In genomic region chr3:7874116-7874515, GRCh38 we compare ENCODE assay signal across 21 cellular contexts.
DNase-seq lines count a peak whose midpoint lies in the region; ATAC-seq and TF ChIP-seq lines count a peak whose summit lies in the region.
"Had no signal": no experiment of that assay in that cellular context is flagged by ENCODE, and none has a peak within 500 bp of the region (broad histone marks: within the 10 kb centered on the region; RNA-seq: fewer than 3 reads in every experiment).

No MANE protein-coding gene starts in this region.

- H3K4me1 ChIP-seq in A673 (ENCODE audit: insufficient read depth, low read length, poor library complexity, severe bottlenecking) (peaks cover 33% of the 10 kb centered on the region), RWPE2 (ENCODE audit: insufficient read depth, poor library complexity, severe bottlenecking) (peaks cover 8% of the 10 kb centered on the region)
- H3K4me1 ChIP-seq: A549, HAP-1, SJSA1 had no signal

- POLR2A ChIA-PET in A673 (lab: Charles Lee; ENCODE audit: low non-redundant PET) = no interaction called here

- DNase-seq in A673 (ENCODE audit: low spot score) (peak; percentile 19), RWPE2 (ENCODE audit: low spot score) (no peak), dermis blood vessel endothelial cell (peak; percentile 29), iris pigment epithelial cell (ENCODE audit: low read depth) (peak; percentile 8), T-helper 9 cell (no peak), DMS 273 treated with DMSO at 0.1 percent for 48 hours (lab: John Stamatoyannopoulos, UW) (no peak)
- DNase-seq in NK-92 treated with Interleukin-12 subunit alpha and Interleukin-12 subunit beta, amount 100 ng/mL, for 24 hours (lab: John Stamatoyannopoulos, UW) = no peak
- DNase-seq: COR-L47, DMS53, KBM-7, MV-4-11, NCI-H1417, NCI-H187 treated with DMSO at 0.1 percent for 48 hours, NCI-H446, OCI-M1 had no signal

- BruUV-seq in A673 (replicated peaks; lab: Mats Ljungman, UMichigan) = no TSS peak

- CTCF ChIA-PET in A673 (lab: Charles Lee) = no interaction called here

- H3K36me3 ChIP-seq in A673 (ENCODE audit: insufficient read depth, low read length, poor library complexity, severe bottlenecking) = no peaks in the 10 kb centered on the region
- no peaks in the 10 kb centered on the region for H3K36me3 ChIP-seq in RWPE2 (ENCODE audit: low read depth)
- H3K36me3 ChIP-seq: HAP-1, SJSA1 had no signal

- TF ChIP-seq CTCF in A673 (conservative IDR thresholded peaks at IDR 0.05; ENCODE audit: low read depth, low read length) (no peak), RWPE2 (IDR thresholded peaks at IDR 0.05; ENCODE audit: poor library complexity, severe bottlenecking) (no peak)

- intact Hi-C loops in A673 (cut with micrococcal nuclease; ENCODE audit: unreplicated experiment) = loop anchor here (10.0 kb wide), 1 partner anchor 431 kb away; no protein-coding TSS in a partner anchor

- H3K27me3 ChIP-seq in A673 (replicated peaks; ENCODE audit: insufficient read depth, low read depth, low read length, poor library complexity) (peaks cover 16% of the 10 kb centered on the region), RWPE2 (ENCODE audit: insufficient read depth, poor library complexity, severe bottlenecking) (no peaks in the 10 kb centered on the region)
- H3K27me3 ChIP-seq: SJSA1 had no signal

- peak; percentile 31; the same call in 1 of the 3 replicates for ATAC-seq in RWPE2 (ENCODE audit: low read depth)
- ATAC-seq in GM21786 (IDR thresholded peaks at IDR 0.05; ENCODE audit: unreplicated experiment) = no peak
- ATAC-seq: A549 had no signal

- H3K4me3 ChIP-seq in A673 (ENCODE audit: low read depth, low read length, poor library complexity, severe bottlenecking) (no peak overlapping the region), RWPE2 (ENCODE audit: severe bottlenecking) (no peak overlapping the region)
- H3K4me3 ChIP-seq: A549, HAP-1, SJSA1 had no signal

- H3K9me3 ChIP-seq in A673 (ENCODE audit: low read depth, low read length, poor library complexity, severe bottlenecking) (no peaks in the 10 kb centered on the region), RWPE2 (ENCODE audit: severe bottlenecking) (no peaks in the 10 kb centered on the region)
- H3K9me3 ChIP-seq: A549, HAP-1, SJSA1 had no signal

- H3K27ac ChIP-seq in A673 (ENCODE audit: low read depth, low read length, poor library complexity, severe bottlenecking) (no peak overlapping the region), RWPE2 (ENCODE audit: poor library complexity, severe bottlenecking) (no peak overlapping the region)
- H3K27ac ChIP-seq: A549, C4-2B, RWPE1, SJSA1 had no signal

Comparison
In these comparisons a context has a peak if more than half of its experiments do, and no peak if none do; other contexts are left out.
1. DNase-seq: peak in A673 (single experiment), dermis blood vessel endothelial cell (single experiment) and iris pigment epithelial cell (single experiment); none in RWPE2 (single experiment), NK-92 treated with Interleukin-12 subunit alpha and Interleukin-12 subunit beta, amount 100 ng/mL, for 24 hours (single experiment), T-helper 9 cell (single experiment) and DMS 273 treated with DMSO at 0.1 percent for 48 hours (single experiment).